In genomic region chr18:30616414-30616813, GRCh38 we compare ENCODE assay signal across 34 cellular contexts.
A peak's percentile ranks its signal among the peaks of the same experiment; 100 is the strongest.
DNase-seq lines count a peak whose midpoint lies in the region; ATAC-seq, FAIRE-seq and TF ChIP-seq lines count a peak whose summit lies in the region.
"Had no signal": no experiment of that assay in that cellular context is flagged by ENCODE, and none has a peak within 500 bp of the region (broad histone marks: within the 10 kb centered on the region; RNA-seq: fewer than 3 reads in every experiment).

No MANE protein-coding gene starts in this region.

- POLR2A ChIA-PET in HepG2 (lab: Yijun Ruan, JAX) = no interaction called here
- POLR2A ChIA-PET in K562 (lab: Yijun Ruan, JAX) = interaction anchor here (1.0 kb wide), 1 partner anchor 213 kb away, joined by 3 read pairs; no protein-coding TSS in a partner anchor

- TF ChIP-seq CTCF in HepG2 (CRISPR knock-in tag; IDR thresholded peaks at IDR 0.05) (no peak), right lobe of liver (IDR thresholded peaks at IDR 0.05) (no peak), K562 (IDR thresholded peaks at IDR 0.05 in 2 of 3, conservative IDR thresholded peaks at IDR 0.05 in 1 of 3; ENCODE audit: insufficient read depth in 2 of 3, low read depth in 1 of 3, low read length in 3 of 3) (no peak), retinal pigment epithelial cell (conservative IDR thresholded peaks at IDR 0.05; ENCODE audit: low read depth, low read length) (no peak), colonic mucosa (IDR thresholded peaks at IDR 0.05) (no peak)

- no peak for ATAC-seq in HepG2
- ATAC-seq in right lobe of liver = no peak
- no peak for ATAC-seq in K562
- ATAC-seq: A549; CD8-positive, alpha-beta T cell had no signal

- H3K27ac ChIP-seq in HepG2 (ENCODE audit: extremely low read length, insufficient read depth, low read length) = no peak overlapping the region
- H3K27ac ChIP-seq in right lobe of liver = no peak overlapping the region
- no peak overlapping the region for H3K27ac ChIP-seq in K562 (ENCODE audit: extremely low read depth, low read depth, low read length)
- no peak overlapping the region for H3K27ac ChIP-seq in colonic mucosa
- H3K27ac ChIP-seq: 22Rv1; A549; BLaER1; BLaER1 treated with 17β-estradiol and CSF1 and Interleukin-3, amounts not matched to agents 10 nM and 100 nM; C4-2B had no signal

- H3K4me1 ChIP-seq in HepG2 (ENCODE audit: insufficient read depth, low read length) (no peaks in the 10 kb centered on the region), right lobe of liver (no peaks in the 10 kb centered on the region), K562 (replicated peaks in 1 of 2; ENCODE audit: control insufficient read depth in 2 of 2, insufficient read depth in 2 of 2, low read length in 2 of 2) (peaks cover 0 to 4% of the 10 kb centered on the region in 2 experiments; a peak in 2 of 5 replicates), colonic mucosa (no peaks in the 10 kb centered on the region)
- H3K4me1 ChIP-seq: A549; BE2C; BLaER1; BLaER1 treated with 17β-estradiol and CSF1 and Interleukin-3, amounts not matched to agents 10 nM and 100 nM; Caco-2 had no signal

- WGBS in HepG2 (ENCODE audit: low lambda C conversion rate) = 2% methylated on average over 6 of the region's 6 CpGs
- 57% methylated on average over 6 of the region's 6 CpGs for WGBS in right lobe of liver (ENCODE audit: insufficient coverage, low coverage, low lambda C conversion rate, missing lambda C conversion rate)
- 41% methylated on average over 6 of the region's 6 CpGs for WGBS in K562 (ENCODE audit: insufficient coverage, low coverage, missing lambda C conversion rate)

- BruUV-seq in HepG2 (replicated peaks; lab: Mats Ljungman, UMichigan) = no TSS peak
- BruUV-seq in K562 (replicated peaks; lab: Mats Ljungman, UMichigan) = no TSS peak

- H3K9ac ChIP-seq in HepG2 (ENCODE audit: insufficient read depth, low read depth, low read length) (no peak overlapping the region), K562 (ENCODE audit: insufficient read depth in 1 of 2, low read depth in 2 of 2, low read length in 2 of 2) (no peak overlapping the region), colonic mucosa (ENCODE audit: low read depth in 2 of 2, low read length in 2 of 2) (no peak overlapping the region)
- H3K9ac ChIP-seq: BLaER1; BLaER1 treated with 17β-estradiol and CSF1 and Interleukin-3, amounts not matched to agents 10 nM and 100 nM had no signal

- no peak overlapping the region for H3K4me3 ChIP-seq in HepG2 (replicated peaks in 1 of 3; ENCODE audit: insufficient read depth in 1 of 3, low read depth in 2 of 3, low read length in 3 of 3)
- H3K4me3 ChIP-seq in right lobe of liver = no peak overlapping the region
- H3K4me3 ChIP-seq in K562 = no peak overlapping the region
- no peak overlapping the region for H3K4me3 ChIP-seq in retinal pigment epithelial cell (ENCODE audit: low read length)
- H3K4me3 ChIP-seq in colonic mucosa = no peak overlapping the region
- H3K4me3 ChIP-seq: A549; BLaER1; BLaER1 treated with 17β-estradiol and CSF1 and Interleukin-3, amounts not matched to agents 10 nM and 100 nM had no signal

- H2AFZ ChIP-seq in HepG2 (ENCODE audit: low read length) (peak overlapping the region; percentile 37), K562 (ENCODE audit: low read depth, low read length) (peak overlapping the region; percentile 48)

- H3K4me2 ChIP-seq in HepG2 (ENCODE audit: low read depth, low read length) (no peak overlapping the region), K562 (ENCODE audit: insufficient read depth, low read length) (no peak overlapping the region)
- H3K4me2 ChIP-seq: A549; BLaER1; BLaER1 treated with 17β-estradiol and CSF1 and Interleukin-3, amounts not matched to agents 10 nM and 100 nM had no signal

- peak; percentile 7 for DNase-seq in NCI-H82 (lab: John Stamatoyannopoulos, UW)
- DNase-seq in NCI-H82 treated with DMSO at 0.1 percent for 48 hours (lab: John Stamatoyannopoulos, UW; ENCODE audit: unreplicated experiment) = no peak
- no peak for DNase-seq in HepG2 (ENCODE audit: low spot score)
- no peak for DNase-seq in right lobe of liver
- no peak for DNase-seq in K562 (ENCODE audit: extremely low read depth in 1 of 4, low spot score in 3 of 4)
- peak; percentile 39 for DNase-seq in retinal pigment epithelial cell (ENCODE audit: low read depth)
- DNase-seq in OCI-M2 (lab: John Stamatoyannopoulos, UW; ENCODE audit: unreplicated experiment) = no peak
- no peak for DNase-seq in colonic mucosa
- DNase-seq: 8988T; ACHN; AML-193; BE2C; C1 segment of cervical spinal cord; Caco-2; Calu3; CD4-positive, alpha-beta memory T cell; CD4-positive, alpha-beta T cell; CD4-positive, CD25-positive, alpha-beta regulatory T cell; CD8-positive, alpha-beta memory T cell; CD8-positive, alpha-beta T cell; COR-L47; DMS 273 treated with DMSO at 0.1 percent for 48 hours; DMS153; DMS53; DMS79; DMS79 treated with DMSO at 0.1 percent for 48 hours; DND-41; EL had no signal

- CTCF ChIA-PET in HepG2 (lab: Yijun Ruan, JAX; ENCODE audit: low intra/inter-chr PET ratio, low total read pairs) = no interaction called here
- CTCF ChIA-PET in K562 (lab: Yijun Ruan, JAX; ENCODE audit: low intra/inter-chr PET ratio) = no interaction called here

- no peaks in the 10 kb centered on the region for H3K27me3 ChIP-seq in HepG2 (ENCODE audit: control insufficient read depth in 1 of 2, insufficient read depth in 2 of 2, low read length in 2 of 2)
- no peaks in the 10 kb centered on the region for H3K27me3 ChIP-seq in right lobe of liver
- no peaks in the 10 kb centered on the region for H3K27me3 ChIP-seq in K562 (ENCODE audit: control insufficient read depth in 2 of 2, insufficient read depth in 2 of 2, low read length in 2 of 2)
- H3K27me3 ChIP-seq in colonic mucosa = no peaks in the 10 kb centered on the region
- H3K27me3 ChIP-seq: BE2C; BLaER1; BLaER1 treated with 17β-estradiol and CSF1 and Interleukin-3, amounts not matched to agents 10 nM and 100 nM had no signal

- no peak for TF ChIP-seq POLR2A in HepG2 (IDR thresholded peaks at IDR 0.05; ENCODE audit: insufficient read depth in 1 of 2, low read depth in 2 of 2, low read length in 2 of 2)
- no peak for TF ChIP-seq POLR2A in right lobe of liver (IDR thresholded peaks at IDR 0.05)
- TF ChIP-seq POLR2A in K562 (conservative IDR thresholded peaks at IDR 0.05) = no peak

- TF ChIP-seq RAD21 in HepG2 (CRISPR knock-in tag; IDR thresholded peaks at IDR 0.05) (no peak), K562 (CRISPR knock-in tag; conservative IDR thresholded peaks at IDR 0.05 in 1 of 2, IDR thresholded peaks at IDR 0.05 in 1 of 2) (no peak)

- no peaks in the 10 kb centered on the region for H4K20me1 ChIP-seq in HepG2 (ENCODE audit: insufficient read depth, low read length)
- H4K20me1 ChIP-seq in K562 (replicated peaks; ENCODE audit: control insufficient read depth, insufficient read depth, low read length) = no peaks in the 10 kb centered on the region
- H4K20me1 ChIP-seq: BLaER1; BLaER1 treated with 17β-estradiol and CSF1 and Interleukin-3, amounts not matched to agents 10 nM and 100 nM had no signal

- H3K36me3 ChIP-seq in HepG2 (replicated peaks in 1 of 2; ENCODE audit: control insufficient read depth in 1 of 2, insufficient read depth in 2 of 2, low read length in 2 of 2) = no peaks in the 10 kb centered on the region
- H3K36me3 ChIP-seq in right lobe of liver = no peaks in the 10 kb centered on the region
- no peaks in the 10 kb centered on the region for H3K36me3 ChIP-seq in K562 (ENCODE audit: control insufficient read depth, insufficient read depth, low read length)
- no peaks in the 10 kb centered on the region for H3K36me3 ChIP-seq in colonic mucosa
- H3K36me3 ChIP-seq: BE2C; BLaER1; BLaER1 treated with 17β-estradiol and CSF1 and Interleukin-3, amounts not matched to agents 10 nM and 100 nM had no signal

- no peak for TF ChIP-seq EP300 in HepG2 (IDR thresholded peaks at IDR 0.05; ENCODE audit: low read depth in 2 of 2, low read length in 2 of 2)
- no peak for TF ChIP-seq EP300 in HepG2 (CRISPR knock-in tag; IDR thresholded peaks at IDR 0.05; ENCODE audit: borderline replicate concordance)
- no peak for TF ChIP-seq EP300 in K562 (IDR thresholded peaks at IDR 0.05; ENCODE audit: low read length)

- FAIRE-seq in HepG2 (lab: Jason Lieb, UNC) (no peak), K562 (lab: Jason Lieb, UNC) (no peak)
- FAIRE-seq: A204.1, A549 had no signal

- no peaks in the 10 kb centered on the region for H3K9me1 ChIP-seq in K562 (ENCODE audit: control insufficient read depth, insufficient read depth, low read length)

- in situ Hi-C loops in HepG2 (cut with HindIII; ENCODE audit: extremely low pct_ligation_motif_present, low pct_unique_long_range_greater_than_20kb) (no loop called here), K562 (cut with MboI) (no loop called here)

- no peaks in the 10 kb centered on the region for H3K9me3 ChIP-seq in HepG2 (ENCODE audit: low read length)
- H3K9me3 ChIP-seq in right lobe of liver = no peaks in the 10 kb centered on the region
- H3K9me3 ChIP-seq in K562 (replicated peaks; ENCODE audit: control insufficient read depth, insufficient read depth, low read depth, low read length) = no peaks in the 10 kb centered on the region
- no peaks in the 10 kb centered on the region for H3K9me3 ChIP-seq in colonic mucosa
- H3K9me3 ChIP-seq: A549; BE2C; BLaER1; BLaER1 treated with 17β-estradiol and CSF1 and Interleukin-3, amounts not matched to agents 10 nM and 100 nM; Caco-2 had no signal

- H3K79me2 ChIP-seq in HepG2 (ENCODE audit: insufficient read depth, low read length) (no peaks in the 10 kb centered on the region), K562 (ENCODE audit: control insufficient read depth, insufficient read depth, low read length) (no peaks in the 10 kb centered on the region)

- intact Hi-C loops in HepG2 (cut with micrococcal nuclease; ENCODE audit: unreplicated experiment) = no loop called here
- intact Hi-C loops in right lobe of liver (cut with DNase I) = no loop called here
- intact Hi-C loops in K562 (cut with micrococcal nuclease) = no loop called here
- intact Hi-C loops in colonic mucosa (cut with DNase I) = no loop called here

TF ChIP-seq in HepG2, 621 proteins besides CTCF, POLR2A, EP300 and RAD21 (continues in another document):
- TF ChIP-seq ZNF720 (CRISPR knock-in tag; IDR thresholded peaks at IDR 0.05) = no peak
- TF ChIP-seq CREB1 (IDR thresholded peaks at IDR 0.05) = peak; percentile 55; the same call in 1 of the 2 replicates
- TF ChIP-seq CREB1 (CRISPR knock-in tag; IDR thresholded peaks at IDR 0.05) = no peak

TF ChIP-seq in K562, 482 proteins besides CTCF, POLR2A, EP300 and RAD21 (continues in another document):
- TF ChIP-seq XRCC5 (IDR thresholded peaks at IDR 0.05; ENCODE audit: low read depth, low read length) (no peak), KLF6 (CRISPR knock-in tag; IDR thresholded peaks at IDR 0.05; ENCODE audit: borderline replicate concordance) (no peak), ZFPM2 (CRISPR knock-in tag; IDR thresholded peaks at IDR 0.05) (no peak), HDAC1 (IDR thresholded peaks at IDR 0.05) (no peak), COPS2 (conservative IDR thresholded peaks at IDR 0.05) (no peak), YBX1 (IDR thresholded peaks at IDR 0.05) (no peak), TCFL5 (CRISPR knock-in tag; conservative IDR thresholded peaks at IDR 0.05) (no peak), SPI1 (IDR thresholded peaks at IDR 0.05; ENCODE audit: borderline replicate concordance, low read depth, low read length) (no peak), RFX7 (CRISPR knock-in tag; IDR thresholded peaks at IDR 0.05) (no peak), MAFF (IDR thresholded peaks at IDR 0.05; ENCODE audit: low read length) (no peak)

Comparison
In these comparisons a context has a peak if more than half of its experiments do, and no peak if none do; other contexts are left out.
1. DNase-seq: peak in NCI-H82 (single experiment) and retinal pigment epithelial cell (single experiment); none in NCI-H82 treated with DMSO at 0.1 percent for 48 hours (single experiment), HepG2 (single experiment), right lobe of liver (0 of 3), K562 (0 of 4), OCI-M2 (single experiment) and colonic mucosa (single experiment).